Comparison of ENCODE assay signal across 8 cellular contexts in genomic region chr7:50304158-50304910, GRCh38. TPM values are rescaled to one million over a fixed set of nuclear protein-coding genes. Genes with fewer than 3 reads are reported as not detected.
DNase-seq lines count a peak whose midpoint lies in the region; ATAC-seq and TF ChIP-seq lines count a peak whose summit lies in the region.

Gene IKZF1, plus strand, starts transcription at chr7:50304716. Its CDS starts 14,346 bp downstream, at chr7:50319062.

- peak; percentile 35 for ATAC-seq in HG03159 (IDR thresholded peaks at IDR 0.05; ENCODE audit: unreplicated experiment)

- TF ChIP-seq CTCF in brain (conservative IDR thresholded peaks at IDR 0.05): no peak

- peaks cover 40% of the 10 kb centered on the region for H3K36me3 Mint-ChIP-seq in T-helper 1 cell treated with Interleukin-12 subunit alpha and Interleukin-12 subunit beta and Interleukin-4 antibody, amounts not matched to agents 30 μg/mL and 1 μg/mL, for 36 hours (ENCODE audit: low read depth)
- H3K36me3 Mint-ChIP-seq in brain: no peaks in the 10 kb centered on the region

- H3K9me3 Mint-ChIP-seq in T-helper 1 cell treated with Interleukin-12 subunit alpha and Interleukin-12 subunit beta and Interleukin-4 antibody, amounts not matched to agents 30 μg/mL and 1 μg/mL, for 36 hours: no peaks in the 10 kb centered on the region
- H3K9me3 Mint-ChIP-seq in brain: peaks cover 0 to 9% (median 0%) of the 10 kb centered on the region in 5 experiments

- peaks cover 37% of the 10 kb centered on the region for H3K4me1 Mint-ChIP-seq in T-helper 1 cell treated with Interleukin-12 subunit alpha and Interleukin-12 subunit beta and Interleukin-4 antibody, amounts not matched to agents 30 μg/mL and 1 μg/mL, for 36 hours (ENCODE audit: low read depth)
- H3K4me1 Mint-ChIP-seq in brain: peaks cover 7% of the 10 kb centered on the region

- H3K27ac Mint-ChIP-seq in T-helper 1 cell treated with Interleukin-12 subunit alpha and Interleukin-12 subunit beta and Interleukin-4 antibody, amounts not matched to agents 30 μg/mL and 1 μg/mL, for 36 hours: peak within 1 kb of the TSS; percentile 95
- no peak within 1 kb of the TSS for H3K27ac Mint-ChIP-seq in brain

- peak within 1 kb of the TSS; percentile 99 for H3K4me3 Mint-ChIP-seq in T-helper 1 cell treated with Interleukin-12 subunit alpha and Interleukin-12 subunit beta and Interleukin-4 antibody, amounts not matched to agents 30 μg/mL and 1 μg/mL, for 36 hours
- H3K4me3 Mint-ChIP-seq in brain: peak within 1 kb of the TSS; percentile 73 to 82 (median 78)

- DNase-seq in NCI-H510A treated with DMSO at 0.1 percent for 48 hours (lab: John Stamatoyannopoulos, UW): peak; percentile 11
- no peak for DNase-seq in NCI-H510A (lab: John Stamatoyannopoulos, UW)
- peak; percentile 63 for DNase-seq in left kidney (ENCODE audit: low read depth, low spot score)
- DNase-seq in stimulated activated CD4-positive, alpha-beta T cell treated with anti-CD3 and anti-CD28 coated beads, Interleukin-4, amount 100 ng/mL, for 48 hours (ENCODE audit: low read depth in 2 of 2): peak; percentile 61 to 67
- no peak for DNase-seq in SW480 (ENCODE audit: low spot score)

- H3K27me3 Mint-ChIP-seq in T-helper 1 cell treated with Interleukin-12 subunit alpha and Interleukin-12 subunit beta and Interleukin-4 antibody, amounts not matched to agents 30 μg/mL and 1 μg/mL, for 36 hours (ENCODE audit: low read depth): no peaks in the 10 kb centered on the region
- peaks cover 63% of the 10 kb centered on the region for H3K27me3 Mint-ChIP-seq in brain

RNA-seq across cellular contexts. Expression of gene IKZF1, which starts in this region (rescaled TPM):
- polyA plus RNA-seq in brain (ENCODE audit: insufficient read depth, low read depth, low replicate concordance): 0.42 TPM

Comparison
In these comparisons a context has a peak if more than half of its experiments do, and no peak if none do; other contexts are left out.
1. DNase-seq: peak in NCI-H510A treated with DMSO at 0.1 percent for 48 hours (single experiment), left kidney (single experiment) and stimulated activated CD4-positive, alpha-beta T cell treated with anti-CD3 and anti-CD28 coated beads, Interleukin-4, amount 100 ng/mL, for 48 hours (2 of 2); none in NCI-H510A (single experiment) and SW480 (single experiment).